Comparison of ENCODE assay signal across 17 cellular contexts in the genomic region with DNA sequence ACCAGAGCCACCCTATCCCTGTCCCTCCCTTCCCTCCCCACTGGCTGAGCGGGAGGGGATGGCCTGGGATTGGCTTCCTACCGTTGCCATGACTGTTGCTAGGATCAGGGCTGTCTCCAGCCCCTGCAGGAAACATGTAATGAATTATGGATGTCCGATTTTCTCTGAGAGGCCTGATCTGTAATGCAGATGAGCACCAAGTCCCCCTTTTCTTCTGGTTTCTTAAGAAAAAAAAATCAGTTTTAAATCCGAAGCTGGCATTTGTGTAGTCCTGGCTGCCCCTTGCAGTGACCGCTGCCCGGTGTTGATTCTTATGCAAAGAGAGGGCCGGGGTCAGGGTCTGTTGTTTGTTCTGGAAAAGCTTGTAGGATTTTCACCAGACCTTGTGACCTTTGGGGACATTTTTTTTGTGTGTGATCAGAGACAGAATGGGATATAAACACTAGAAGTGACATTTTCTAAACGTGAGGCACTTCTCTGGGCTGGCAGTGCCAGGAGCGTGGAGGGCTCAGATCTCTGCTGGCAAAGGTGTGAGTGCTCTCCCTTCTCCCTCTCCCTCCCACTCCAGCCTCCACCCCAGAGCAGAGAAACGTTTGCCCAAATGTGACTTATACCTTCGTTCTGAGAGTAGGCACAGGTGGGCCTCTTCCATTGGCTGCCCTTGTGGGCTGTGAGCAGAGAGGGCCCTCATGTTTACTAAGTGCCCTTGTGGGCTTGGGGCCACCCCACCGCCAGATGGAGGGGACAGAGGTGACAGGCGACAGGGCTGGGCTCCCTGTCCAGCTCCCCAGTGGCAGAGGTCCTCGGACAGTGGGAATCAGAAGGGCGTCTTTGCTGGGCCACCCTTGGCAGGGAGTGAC.
DNase-seq lines count a peak whose midpoint lies in the region; ATAC-seq and TF ChIP-seq lines count a peak whose summit lies in the region.
"Had no signal": no experiment of that assay in that cellular context is flagged by ENCODE, and none has a peak within 500 bp of the region (broad histone marks: within the 10 kb centered on the region; RNA-seq: fewer than 3 reads in every experiment).

No MANE protein-coding gene starts in this region.

- H2AFZ ChIP-seq in mesenchymal stem cell (ENCODE audit: low read depth, low read length) (no peak overlapping the region), mammary epithelial cell (ENCODE audit: low read depth, low read length) (no peak overlapping the region)

- WGBS in mesenchymal stem cell, result 53% methylated on average over 15 of the region's 15 CpGs
- WGBS in stomach, 5 donors, result 37 to 43% (median 42%) methylated on average over 13 to 15 of the region's 15 CpGs
- 50% methylated on average over 14 of the region's 15 CpGs for WGBS in mammary epithelial cell (ENCODE audit: low coverage, missing lambda C conversion rate)

- peak overlapping the region; percentile 24 for H2BK5ac ChIP-seq in mesenchymal stem cell (ENCODE audit: low read depth, low read length, poor library complexity, severe bottlenecking)

- no peaks in the 10 kb centered on the region for H4K20me1 ChIP-seq in mammary epithelial cell (ENCODE audit: insufficient read depth, low read length)

- H2BK120ac ChIP-seq in mesenchymal stem cell (ENCODE audit: low read depth, low read length), result no peak overlapping the region

- H2AK5ac ChIP-seq in mesenchymal stem cell (ENCODE audit: low read length, severe bottlenecking), result no peak overlapping the region

- H3K27ac Mint-ChIP-seq in activated CD8-positive, alpha-beta memory T cell treated with anti-CD3 and anti-CD28 coated beads, Interleukin-2, amount 10 ng/mL, durations not matched to agents 7 days and 5 days, result no peak overlapping the region
- H3K27ac Mint-ChIP-seq in brain, result peak overlapping the region; percentile 36 to 99 (median 96)
- H3K27ac Mint-ChIP-seq: activated B cell treated with CpG ODN at 0.5 μM for 24 hours; activated naive CD8-positive, alpha-beta T cell had no signal

- no peaks in the 10 kb centered on the region for H3K79me1 ChIP-seq in mesenchymal stem cell (replicated peaks; ENCODE audit: low read length, poor library complexity, severe bottlenecking)

- H3K27ac ChIP-seq in mesenchymal stem cell (ENCODE audit: low read length, poor library complexity, severe bottlenecking), result no peak overlapping the region
- no peak overlapping the region for H3K27ac ChIP-seq in stomach
- H3K27ac ChIP-seq in mammary epithelial cell (ENCODE audit: insufficient read depth, low read depth, low read length), result no peak overlapping the region
- H3K27ac ChIP-seq: HL-60 had no signal

- dilution Hi-C loops in mammary epithelial cell (cut with HindIII; ENCODE audit: low sequenced_read_pairs), result no loop called here

- TF ChIP-seq POLR2A in stomach (IDR thresholded peaks at IDR 0.05), result no peak

- no peak for ATAC-seq in activated CD8-positive, alpha-beta memory T cell treated with anti-CD3 and anti-CD28 coated beads, Interleukin-2, amount 10 ng/mL, durations not matched to agents 7 days and 5 days
- no peak for ATAC-seq in GM19455 (IDR thresholded peaks at IDR 0.05; ENCODE audit: unreplicated experiment)
- ATAC-seq: T-helper 17 cell had no signal

- H3K4me3 ChIP-seq in mesenchymal stem cell (ENCODE audit: insufficient read depth in 1 of 2, low read depth in 1 of 2, low read length in 2 of 2) (no peak overlapping the region), stomach (no peak overlapping the region), mammary epithelial cell (replicated peaks in 1 of 3; ENCODE audit: insufficient read depth in 1 of 3, low read depth in 2 of 3, low read length in 3 of 3) (no peak overlapping the region)

- H2BK15ac ChIP-seq in mesenchymal stem cell (ENCODE audit: low read depth, poor library complexity, severe bottlenecking), result no peak overlapping the region

- no peaks in the 10 kb centered on the region for H3K79me2 ChIP-seq in mammary epithelial cell (ENCODE audit: insufficient read depth, low read length)

- H3K9ac ChIP-seq in mesenchymal stem cell (ENCODE audit: low read length), result no peak overlapping the region
- no peak overlapping the region for H3K9ac ChIP-seq in mammary epithelial cell (ENCODE audit: insufficient read depth, low read length)

- no peaks in the 10 kb centered on the region for H3K9me3 ChIP-seq in mesenchymal stem cell (ENCODE audit: control insufficient read depth, low read length)
- H3K9me3 ChIP-seq in stomach, result no peaks in the 10 kb centered on the region
- H3K9me3 ChIP-seq in mammary epithelial cell (replicated peaks; ENCODE audit: insufficient read depth, low read length), result peaks cover 7% of the 10 kb centered on the region

- H3K4me1 Mint-ChIP-seq in activated CD8-positive, alpha-beta memory T cell treated with anti-CD3 and anti-CD28 coated beads, Interleukin-2, amount 10 ng/mL, durations not matched to agents 7 days and 5 days, result peaks cover 16% of the 10 kb centered on the region
- peaks cover 90% of the 10 kb centered on the region for H3K4me1 Mint-ChIP-seq in brain
- H3K4me1 Mint-ChIP-seq: activated B cell treated with CpG ODN at 0.5 μM for 24 hours had no signal

- H3K23ac ChIP-seq in mesenchymal stem cell (ENCODE audit: low read length in 2 of 2), result no peak overlapping the region

- no peak overlapping the region for H3K4me3 Mint-ChIP-seq in activated CD8-positive, alpha-beta memory T cell treated with anti-CD3 and anti-CD28 coated beads, Interleukin-2, amount 10 ng/mL, durations not matched to agents 7 days and 5 days
- peak overlapping the region in 3 of 5 experiments; percentile 62 to 75 (median 69) for H3K4me3 Mint-ChIP-seq in brain
- H3K4me3 Mint-ChIP-seq: activated B cell treated with CpG ODN at 0.5 μM for 24 hours; activated naive CD8-positive, alpha-beta T cell; T-helper 17 cell had no signal

- TF ChIP-seq CTCF in brain (conservative IDR thresholded peaks at IDR 0.05), result no peak
- TF ChIP-seq CTCF in stomach (IDR thresholded peaks at IDR 0.05), result no peak
- TF ChIP-seq CTCF in mammary epithelial cell (conservative IDR thresholded peaks at IDR 0.05 in 1 of 2, IDR thresholded peaks at IDR 0.05 in 1 of 2; ENCODE audit: extremely low read depth in 1 of 2, insufficient read depth in 1 of 2, low read depth in 1 of 2, low read length in 2 of 2), result no peak

- H4K91ac ChIP-seq in mesenchymal stem cell (ENCODE audit: low read length), result no peak overlapping the region

- TF ChIP-seq EP300 in stomach (IDR thresholded peaks at IDR 0.05), result no peak

- in situ Hi-C loops in mammary epithelial cell (cut with MboI; ENCODE audit: low sequenced_read_pairs in 2 of 2), result no loop called here

- H3K36me3 Mint-ChIP-seq in activated CD8-positive, alpha-beta memory T cell treated with anti-CD3 and anti-CD28 coated beads, Interleukin-2, amount 10 ng/mL, durations not matched to agents 7 days and 5 days, result no peaks in the 10 kb centered on the region
- H3K36me3 Mint-ChIP-seq in brain, result no peaks in the 10 kb centered on the region
- H3K36me3 Mint-ChIP-seq: activated naive CD8-positive, alpha-beta T cell had no signal

- no peak overlapping the region for H3K14ac ChIP-seq in mesenchymal stem cell (ENCODE audit: low read length in 2 of 2)

- H3K4me2 ChIP-seq in mesenchymal stem cell (ENCODE audit: low read length, poor library complexity, severe bottlenecking) (no peak overlapping the region), mammary epithelial cell (ENCODE audit: insufficient read depth, low read depth, low read length) (no peak overlapping the region)

- CTCF ChIA-PET in activated CD8-positive, alpha-beta memory T cell treated with anti-CD3 and anti-CD28 coated beads, Interleukin-2, amount 10 ng/mL, durations not matched to agents 7 days and 5 days (lab: Charles Lee), result no interaction called here
- CTCF ChIA-PET in mammary epithelial cell (lab: Charles Lee; ENCODE audit: low non-redundant PET), result no interaction called here

- peaks cover 22% of the 10 kb centered on the region for H3K27me3 Mint-ChIP-seq in activated CD8-positive, alpha-beta memory T cell treated with anti-CD3 and anti-CD28 coated beads, Interleukin-2, amount 10 ng/mL, durations not matched to agents 7 days and 5 days
- H3K27me3 Mint-ChIP-seq in brain, result peaks cover 6% of the 10 kb centered on the region
- H3K27me3 Mint-ChIP-seq: activated naive CD8-positive, alpha-beta T cell; T-helper 17 cell had no signal

- DNase-seq in activated CD8-positive, alpha-beta memory T cell treated with anti-CD3 and anti-CD28 coated beads, Interleukin-2, amount 10 ng/mL, durations not matched to agents 7 days and 5 days, result peak; percentile 38
- no peak for DNase-seq in activated CD8-positive, alpha-beta memory T cell treated with anti-CD3 and anti-CD28 coated beads for 24 hours
- DNase-seq in mesenchymal stem cell (no peak), stomach (peak; percentile 3), mammary epithelial cell (no peak), AG08396 (ENCODE audit: low spot score) (no peak)
- DNase-seq: activated B cell treated with CpG ODN at 0.5 μM for 24 hours; GOT3; NCI-H1048; NCI-H2171; NK-92 treated with Interleukin-12 subunit alpha and Interleukin-12 subunit beta, amount 100 ng/mL, for 24 hours; stimulated activated CD4-positive, alpha-beta T cell treated with anti-CD3 and anti-CD28 coated beads, Interleukin-15, amount 100 ng/mL, for 24 hours; T-helper 17 cell had no signal

- no peak overlapping the region for H4K8ac ChIP-seq in mesenchymal stem cell (ENCODE audit: low read length)

- intact Hi-C loops in stomach (cut with DNase I; ENCODE audit: low total_unique reads) (no loop called here), mammary epithelial cell (cut with micrococcal nuclease) (no loop called here)

- no peaks in the 10 kb centered on the region for H3K4me1 ChIP-seq in mesenchymal stem cell (ENCODE audit: control insufficient read depth, insufficient read depth, low read depth, low read length)
- H3K4me1 ChIP-seq in stomach, result peaks cover 0 to 3% (median 0%) of the 10 kb centered on the region in 4 donors
- no peaks in the 10 kb centered on the region for H3K4me1 ChIP-seq in mammary epithelial cell (ENCODE audit: insufficient read depth, low read length)

- H3K4ac ChIP-seq in mesenchymal stem cell (ENCODE audit: low read depth in 1 of 2, low read length in 2 of 2), result no peak overlapping the region

- BruUV-seq in mammary epithelial cell (replicated peaks; lab: Mats Ljungman, UMichigan), result no TSS peak

- no peaks in the 10 kb centered on the region for H3K9me3 Mint-ChIP-seq in activated CD8-positive, alpha-beta memory T cell treated with anti-CD3 and anti-CD28 coated beads, Interleukin-2, amount 10 ng/mL, durations not matched to agents 7 days and 5 days (ENCODE audit: low read depth)
- H3K9me3 Mint-ChIP-seq in brain, result peaks cover 0 to 77% (median 0%) of the 10 kb centered on the region in 5 experiments
- H3K9me3 Mint-ChIP-seq: activated B cell treated with CpG ODN at 0.5 μM for 24 hours had no signal

- H3K27me3 ChIP-seq in mesenchymal stem cell (ENCODE audit: control insufficient read depth in 1 of 2, insufficient read depth in 1 of 2, low read length in 2 of 2), result peaks cover 4 to 32% of the 10 kb centered on the region in 2 experiments
- H3K27me3 ChIP-seq in stomach, result peaks cover 0 to 75% (median 17%) of the 10 kb centered on the region in 3 donors
- H3K27me3 ChIP-seq in mammary epithelial cell (ENCODE audit: insufficient read depth, low read length), result no peaks in the 10 kb centered on the region

- no peak overlapping the region for H3K18ac ChIP-seq in mesenchymal stem cell (ENCODE audit: low read depth in 1 of 2, low read length in 2 of 2)

- no peak overlapping the region for H2BK12ac ChIP-seq in mesenchymal stem cell (ENCODE audit: low read length in 2 of 2)

- H3K36me3 ChIP-seq in mesenchymal stem cell (ENCODE audit: control insufficient read depth in 1 of 2, insufficient read depth in 2 of 2, low read depth in 1 of 2, low read length in 2 of 2), result no peaks in the 10 kb centered on the region
- H3K36me3 ChIP-seq in stomach, result no peaks in the 10 kb centered on the region
- H3K36me3 ChIP-seq in mammary epithelial cell (ENCODE audit: insufficient read depth, low read length), result no peaks in the 10 kb centered on the region

Comparison
In these comparisons a context has a peak if more than half of its experiments do, and no peak if none do; other contexts are left out.
1. DNase-seq: peak in activated CD8-positive, alpha-beta memory T cell treated with anti-CD3 and anti-CD28 coated beads, Interleukin-2, amount 10 ng/mL, durations not matched to agents 7 days and 5 days (single experiment) and stomach (single experiment); none in activated CD8-positive, alpha-beta memory T cell treated with anti-CD3 and anti-CD28 coated beads for 24 hours (single experiment), mesenchymal stem cell (single experiment), mammary epithelial cell (single experiment) and AG08396 (single experiment).